ENCODE assay signal across 26 cellular contexts in genomic region chr3:88262527-88262926, GRCh38.
"Had no signal": no experiment of that assay in that cellular context is flagged by ENCODE, and none has a peak within 500 bp of the region (broad histone marks: within the 10 kb centered on the region; RNA-seq: fewer than 3 reads in every experiment).

No MANE protein-coding gene starts in this region.

- H3K27ac ChIP-seq: esophagus squamous epithelium, left lung, ovary, psoas muscle, sigmoid colon, testis, tibial artery had no signal

- H3K27me3 ChIP-seq: esophagus squamous epithelium, left lung, ovary, testis, tibial artery had no signal

- H3K9me3 ChIP-seq: esophagus squamous epithelium, left lung, mucosa of descending colon, ovary, psoas muscle, sigmoid colon, testis, tibial artery had no signal

- H3K4me1 ChIP-seq: esophagus squamous epithelium, left lung, psoas muscle, sigmoid colon, testis, tibial artery had no signal

- H3K27me3 Mint-ChIP-seq: effector memory CD8-positive, alpha-beta T cell; natural killer cell treated with Interleukin-12 subunit alpha and Interleukin-12 subunit beta and Interleukin-15 and Interleukin-18, amount 100 ng/mL, for 72 hours; stimulated activated memory B cell treated with anti-CD40 and anti-IgM and Interleukin-4, amounts not matched to agents 10 μg/mL and 1 μg/mL and 100 μg/mL, for 72 hours; type B pancreatic cell had no signal

- H3K36me3 ChIP-seq: esophagus squamous epithelium, left lung, ovary, sigmoid colon, tibial artery had no signal

- H3K9me3 Mint-ChIP-seq: effector memory CD8-positive, alpha-beta T cell; mesothelial cell of epicardium; naive B cell; natural killer cell treated with Interleukin-12 subunit alpha and Interleukin-12 subunit beta and Interleukin-15 and Interleukin-18, amount 100 ng/mL, for 72 hours; stimulated activated memory B cell treated with anti-CD40 and anti-IgM and Interleukin-4, amounts not matched to agents 10 μg/mL and 1 μg/mL and 100 μg/mL, for 72 hours; type B pancreatic cell had no signal

- DNase-seq: cortex of kidney; effector memory CD8-positive, alpha-beta T cell; erythroblast; esophagus squamous epithelium; foreskin melanocyte; glutamatergic neuron; hypothalamus; left lung; mesenchymal stem cell; mucosa of descending colon; naive B cell; occipital lobe; ovary; posterior cingulate gyrus; psoas muscle; right cardiac atrium; sigmoid colon; stimulated activated CD4-positive, alpha-beta T cell treated with anti-CD3 and anti-CD28 coated beads, Interleukin-2, amount 100 ng/mL, for 24 hours; stimulated activated CD4-positive, alpha-beta T cell treated with anti-CD3 and anti-CD28 coated beads, Interleukin-4, amount 100 ng/mL, for 24 hours; stimulated activated naive CD8-positive, alpha-beta T cell treated with anti-CD3 and anti-CD28 coated beads, Interleukin-15, Interleukin-2, amounts not matched to agents 100 U/mL and 50 U/mL, for 24 hours; testis; tibial artery had no signal

- H3K36me3 Mint-ChIP-seq: mesothelial cell of epicardium; naive B cell; natural killer cell treated with Interleukin-12 subunit alpha and Interleukin-12 subunit beta and Interleukin-15 and Interleukin-18, amount 100 ng/mL, for 72 hours; stimulated activated memory B cell treated with anti-CD40 and anti-IgM and Interleukin-4, amounts not matched to agents 10 μg/mL and 1 μg/mL and 100 μg/mL, for 72 hours; type B pancreatic cell had no signal

- ATAC-seq: effector memory CD8-positive, alpha-beta T cell; left lung; natural killer cell treated with Interleukin-12 subunit alpha and Interleukin-12 subunit beta and Interleukin-15 and Interleukin-18, amount 100 ng/mL, for 72 hours; psoas muscle; right cardiac atrium; stimulated activated memory B cell treated with anti-CD40 and anti-IgM and Interleukin-4, amounts not matched to agents 10 μg/mL and 1 μg/mL and 100 μg/mL, for 72 hours; stimulated activated naive CD8-positive, alpha-beta T cell treated with anti-CD3 and anti-CD28 coated beads, Interleukin-15, Interleukin-2, amounts not matched to agents 100 U/mL and 50 U/mL, for 24 hours had no signal

- H3K27ac Mint-ChIP-seq: effector memory CD8-positive, alpha-beta T cell; mesothelial cell of epicardium; naive B cell; natural killer cell treated with Interleukin-12 subunit alpha and Interleukin-12 subunit beta and Interleukin-15 and Interleukin-18, amount 100 ng/mL, for 72 hours; stimulated activated memory B cell treated with anti-CD40 and anti-IgM and Interleukin-4, amounts not matched to agents 10 μg/mL and 1 μg/mL and 100 μg/mL, for 72 hours; type B pancreatic cell had no signal

- H3K4me3 ChIP-seq: esophagus squamous epithelium, left lung, mucosa of descending colon, ovary, psoas muscle, sigmoid colon, testis, tibial artery had no signal

- H3K4me1 Mint-ChIP-seq: naive B cell; stimulated activated memory B cell treated with anti-CD40 and anti-IgM and Interleukin-4, amounts not matched to agents 10 μg/mL and 1 μg/mL and 100 μg/mL, for 72 hours had no signal

- H3K4me3 Mint-ChIP-seq: effector memory CD8-positive, alpha-beta T cell; mesothelial cell of epicardium; naive B cell; natural killer cell treated with Interleukin-12 subunit alpha and Interleukin-12 subunit beta and Interleukin-15 and Interleukin-18, amount 100 ng/mL, for 72 hours; stimulated activated memory B cell treated with anti-CD40 and anti-IgM and Interleukin-4, amounts not matched to agents 10 μg/mL and 1 μg/mL and 100 μg/mL, for 72 hours; type B pancreatic cell had no signal
